In the genomic region with DNA sequence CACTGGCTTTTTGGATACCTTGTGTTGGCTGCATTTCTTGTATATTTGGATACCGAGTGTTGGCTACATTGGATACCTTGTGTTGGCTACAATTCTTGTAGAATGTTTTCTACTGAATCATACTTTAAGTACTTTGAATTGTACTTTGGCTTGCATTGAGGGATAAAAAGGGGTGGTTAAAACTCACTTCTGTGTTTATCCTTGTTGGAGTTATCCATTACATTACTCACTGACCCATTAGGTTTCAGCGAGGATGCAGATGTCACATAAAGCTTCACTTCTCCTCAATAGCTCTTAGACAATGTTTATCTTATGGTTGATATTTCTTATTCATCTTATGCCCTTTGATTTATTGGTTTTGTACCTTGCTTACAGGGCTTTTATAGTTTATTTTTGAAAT, we compare ENCODE assay signal across 16 cellular contexts. TPM values are rescaled to one million over a fixed set of nuclear protein-coding genes. Genes with fewer than 3 reads are reported as not detected.
DNase-seq lines count a peak whose midpoint lies in the region; ATAC-seq and TF ChIP-seq lines count a peak whose summit lies in the region.
"Had no signal": no experiment of that assay in that cellular context is flagged by ENCODE, and none has a peak within 500 bp of the region (broad histone marks: within the 10 kb centered on the region; RNA-seq: fewer than 3 reads in every experiment).

No MANE protein-coding gene starts in this region.

- DNase-seq in left ventricle myocardium inferior (no peak), Right ventricle myocardium inferior (ENCODE audit: missing footprints) (no peak), M059J (ENCODE audit: low read depth) (peak; percentile 59), left colon (no peak), NCI-H1417 treated with DMSO at 0.1 percent for 48 hours (lab: John Stamatoyannopoulos, UW) (no peak), head of caudate nucleus (no peak), G401 (ENCODE audit: low spot score) (no peak)
- DNase-seq: AML-193; CD4-positive, alpha-beta T cell; GDM1; H9 had no signal

- H3K4me3 ChIP-seq in left ventricle myocardium inferior = no peak overlapping the region
- H3K4me3 ChIP-seq: A549, K562 had no signal

- no peak for TF ChIP-seq CTCF in left ventricle myocardium inferior (IDR thresholded peaks at IDR 0.05; ENCODE audit: borderline replicate concordance)

- peaks cover 56% of the 10 kb centered on the region for H3K4me1 ChIP-seq in left ventricle myocardium inferior
- H3K4me1 ChIP-seq: A549 had no signal

- no peak for ATAC-seq in Right ventricle myocardium inferior
- peak; percentile 80 for ATAC-seq in left colon
- ATAC-seq: A549, K562 had no signal

- intact Hi-C loops in left ventricle myocardium inferior (cut with micrococcal nuclease) = no loop called here
- intact Hi-C loops in Right ventricle myocardium inferior (cut with DNase I) = no loop called here
- intact Hi-C loops in left colon (cut with DNase I, micrococcal nuclease) = no loop called here
- intact Hi-C loops in head of caudate nucleus (cut with DNase I) = no loop called here

- no peaks in the 10 kb centered on the region for H3K27me3 ChIP-seq in left ventricle myocardium inferior (ENCODE audit: low read depth)

- no peaks in the 10 kb centered on the region for H3K9me3 ChIP-seq in left ventricle myocardium inferior (replicated peaks)
- H3K9me3 ChIP-seq: A549 had no signal

- in situ Hi-C loops in G401 (cut with HindIII; ENCODE audit: low sequenced_read_pairs) = no loop called here

- H3K36me3 ChIP-seq in left ventricle myocardium inferior = no peaks in the 10 kb centered on the region

- peak overlapping the region; percentile 39 for H3K27ac ChIP-seq in left ventricle myocardium inferior (replicated peaks)
- H3K27ac ChIP-seq: 22Rv1, A549, C4-2B, HL-60 had no signal

RNA-seq across cellular contexts. Expression of a gene that starts 43.1 kb away (rescaled TPM):
- total RNA-seq in left ventricle myocardium inferior = 20.4 TPM
- total RNA-seq in Right ventricle myocardium inferior = 25.1 TPM
- 9.1 and 22.7 TPM in 2 replicates for total RNA-seq in M059J (2014; rRNA removed; shearing (Covaris generic))
- 10 to 100 TPM; 29.2 to 29.7 TPM for total RNA-seq in left colon
- 12.6 and 15.1 TPM in 2 replicates for total RNA-seq in G401 (2014; rRNA removed; shearing (Covaris generic))
